ENCODE assay signal across 1 cellular context in the genomic region with DNA sequence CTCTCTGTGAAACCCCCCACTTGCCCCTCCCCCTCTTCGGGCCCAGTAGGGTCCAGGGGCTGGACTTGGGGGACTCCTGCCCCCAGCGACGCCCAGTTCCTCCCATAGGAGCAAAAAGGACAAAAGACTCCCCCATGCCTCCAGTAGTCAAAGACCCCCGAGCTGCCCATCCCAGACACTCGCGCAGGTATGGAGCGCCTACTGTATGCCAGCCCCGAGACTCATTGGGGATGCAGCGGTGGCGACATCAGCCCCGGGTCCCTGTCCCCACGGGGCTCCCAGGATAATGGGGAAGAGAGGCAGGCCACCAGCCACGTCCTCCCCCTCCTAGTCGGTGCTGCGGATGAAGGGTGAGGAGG.
TF ChIP-seq lines count a peak whose summit lies in the region.

No MANE protein-coding gene starts in this region.

TF ChIP-seq in H1, 55 proteins besides CTCF, POLR2A, EP300 and RAD21:
- TF ChIP-seq RFX5 (IDR thresholded peaks at IDR 0.05; ENCODE audit: borderline replicate concordance, low read depth, low read length) = no peak
- TF ChIP-seq PHF8 (conservative IDR thresholded peaks at IDR 0.05; ENCODE audit: low read depth, low read length) = 0 out of 2 replicates have a peak, but pooled peaks have one; percentile 9
